In the genomic region with DNA sequence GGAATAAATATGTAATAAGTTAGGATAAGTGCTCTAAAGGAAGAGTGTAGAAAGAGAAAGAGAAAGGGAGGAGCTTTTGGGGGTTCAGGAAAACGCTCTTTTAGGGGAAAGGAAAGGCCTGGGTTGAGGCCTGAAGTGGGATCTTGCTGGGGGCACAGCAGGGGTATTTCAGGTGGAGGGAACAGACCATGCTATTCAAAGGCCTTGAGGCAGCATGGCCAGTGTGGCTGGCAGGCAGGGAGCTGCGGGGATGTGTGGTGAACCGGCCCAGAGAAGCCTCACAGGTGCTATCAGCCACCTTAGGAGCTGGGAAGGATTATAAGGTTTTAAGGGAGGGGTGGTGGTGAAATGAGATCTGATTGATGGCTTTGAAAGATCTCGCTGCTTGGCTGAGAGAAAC, we compare ENCODE assay signal across 23 cellular contexts.
"Had no signal": no experiment of that assay in that cellular context is flagged by ENCODE, and none has a peak within 500 bp of the region (broad histone marks: within the 10 kb centered on the region; RNA-seq: fewer than 3 reads in every experiment).

No MANE protein-coding gene starts in this region.

- H3K4me3 Mint-ChIP-seq: activated CD8-positive, alpha-beta memory T cell treated with anti-CD3 and anti-CD28 coated beads, Interleukin-2, amount 10 ng/mL, durations not matched to agents 7 days and 5 days; activated CD8-positive, alpha-beta T cell treated with anti-CD3 and anti-CD28 coated beads, Interleukin-2, amount 10 ng/mL, durations not matched to agents 7 days and 5 days; activated naive CD4-positive, alpha-beta T cell treated with anti-CD3 and anti-CD28 coated beads, Interleukin-2, amount 50 U/mL, for 24 hours; activated naive CD8-positive, alpha-beta T cell treated with anti-CD3 and anti-CD28 coated beads, Interleukin-2, amount 50 U/mL, for 24 hours; naive thymus-derived CD8-positive, alpha-beta T cell; WTC11 had no signal

- H3K27ac Mint-ChIP-seq: activated CD8-positive, alpha-beta memory T cell treated with anti-CD3 and anti-CD28 coated beads, Interleukin-2, amount 10 ng/mL, durations not matched to agents 7 days and 5 days; activated CD8-positive, alpha-beta T cell treated with anti-CD3 and anti-CD28 coated beads, Interleukin-2, amount 10 ng/mL, durations not matched to agents 7 days and 5 days; activated naive CD4-positive, alpha-beta T cell treated with anti-CD3 and anti-CD28 coated beads, Interleukin-2, amount 50 U/mL, for 24 hours; activated naive CD8-positive, alpha-beta T cell treated with anti-CD3 and anti-CD28 coated beads, Interleukin-2, amount 50 U/mL, for 24 hours; activated T-helper 2 cell treated with anti-CD3 and anti-CD28 coated beads, Interferon-gamma antibody, Interleukin-2, Interleukin-4, amounts not matched to agents 10 μg/mL and 5 μg/mL and 100 μg/mL, durations not matched to agents 14 hours and 24 hours and 36 hours; naive thymus-derived CD8-positive, alpha-beta T cell; WTC11 had no signal

- H3K9me3 ChIP-seq: esophagus squamous epithelium, left lung, lower lobe of right lung, neutrophil, right lobe of liver, stomach, suprapubic skin, transverse colon had no signal

- H3K4me1 Mint-ChIP-seq: activated CD8-positive, alpha-beta memory T cell treated with anti-CD3 and anti-CD28 coated beads, Interleukin-2, amount 10 ng/mL, durations not matched to agents 7 days and 5 days; activated naive CD4-positive, alpha-beta T cell treated with anti-CD3 and anti-CD28 coated beads, Interleukin-2, amount 50 U/mL, for 24 hours; activated naive CD8-positive, alpha-beta T cell treated with anti-CD3 and anti-CD28 coated beads, Interleukin-2, amount 50 U/mL, for 24 hours had no signal

- H3K36me3 ChIP-seq: esophagus squamous epithelium, left lung, lower lobe of right lung, neutrophil, right lobe of liver, stomach, suprapubic skin, transverse colon had no signal

- H3K27me3 ChIP-seq: esophagus squamous epithelium, left lung, right lobe of liver, stomach, transverse colon had no signal

- H3K9me3 Mint-ChIP-seq: activated naive CD4-positive, alpha-beta T cell treated with anti-CD3 and anti-CD28 coated beads, Interleukin-2, amount 50 U/mL, for 24 hours; activated naive CD8-positive, alpha-beta T cell treated with anti-CD3 and anti-CD28 coated beads, Interleukin-2, amount 50 U/mL, for 24 hours; activated T-helper 2 cell treated with anti-CD3 and anti-CD28 coated beads, Interferon-gamma antibody, Interleukin-2, Interleukin-4, amounts not matched to agents 10 μg/mL and 5 μg/mL and 100 μg/mL, durations not matched to agents 14 hours and 24 hours and 36 hours; naive thymus-derived CD8-positive, alpha-beta T cell; WTC11 had no signal

- ATAC-seq: activated CD8-positive, alpha-beta memory T cell treated with anti-CD3 and anti-CD28 coated beads, Interleukin-2, amount 10 ng/mL, durations not matched to agents 7 days and 5 days; activated CD8-positive, alpha-beta T cell treated with anti-CD3 and anti-CD28 coated beads, Interleukin-2, amount 10 ng/mL, durations not matched to agents 7 days and 5 days; activated naive CD8-positive, alpha-beta T cell treated with anti-CD3 and anti-CD28 coated beads, Interleukin-2, amount 50 U/mL, for 24 hours; left lung; lower lobe of right lung; naive thymus-derived CD8-positive, alpha-beta T cell; right lobe of liver; WTC11 had no signal

- DNase-seq: activated CD4-positive, alpha-beta T cell treated with anti-CD3 and anti-CD28 coated beads for 1 hour; activated CD4-positive, alpha-beta T cell treated with anti-CD3 and anti-CD28 coated beads, Interleukin-2, amount 50 U/mL, for 1 hour; activated CD8-positive, alpha-beta memory T cell treated with anti-CD3 and anti-CD28 coated beads, Interleukin-2, amount 10 ng/mL, durations not matched to agents 7 days and 5 days; activated CD8-positive, alpha-beta T cell treated with anti-CD3 and anti-CD28 coated beads, Interleukin-2, amount 10 ng/mL, durations not matched to agents 7 days and 5 days; activated naive CD8-positive, alpha-beta T cell treated with anti-CD3 and anti-CD28 coated beads, Interleukin-2, amount 50 U/mL, for 24 hours; activated T-cell treated with anti-CD3 and anti-CD28 coated beads, Interleukin-2, amount 50 U/mL, for 48 hours; effector CD8-positive, alpha-beta T cell; esophagus squamous epithelium; foreskin melanocyte; lower lobe of right lung; mesenchymal stem cell; naive thymus-derived CD8-positive, alpha-beta T cell; right lobe of liver; stimulated activated CD4-positive, alpha-beta T cell treated with anti-CD3 and anti-CD28 coated beads, Interleukin-4, amount 100 ng/mL, for 1 hour; stomach; T-helper 1 cell; transverse colon had no signal

- H3K27me3 Mint-ChIP-seq: activated CD8-positive, alpha-beta memory T cell treated with anti-CD3 and anti-CD28 coated beads, Interleukin-2, amount 10 ng/mL, durations not matched to agents 7 days and 5 days; activated naive CD8-positive, alpha-beta T cell treated with anti-CD3 and anti-CD28 coated beads, Interleukin-2, amount 50 U/mL, for 24 hours had no signal

- H3K4me3 ChIP-seq: esophagus squamous epithelium, left lung, lower lobe of right lung, right lobe of liver, stomach, suprapubic skin, transverse colon had no signal

- H3K36me3 Mint-ChIP-seq: activated CD8-positive, alpha-beta memory T cell treated with anti-CD3 and anti-CD28 coated beads, Interleukin-2, amount 10 ng/mL, durations not matched to agents 7 days and 5 days; activated naive CD4-positive, alpha-beta T cell treated with anti-CD3 and anti-CD28 coated beads, Interleukin-2, amount 50 U/mL, for 24 hours; naive thymus-derived CD8-positive, alpha-beta T cell; WTC11 had no signal
